Comparison of ENCODE assay signal across 1 cellular context in the genomic region with DNA sequence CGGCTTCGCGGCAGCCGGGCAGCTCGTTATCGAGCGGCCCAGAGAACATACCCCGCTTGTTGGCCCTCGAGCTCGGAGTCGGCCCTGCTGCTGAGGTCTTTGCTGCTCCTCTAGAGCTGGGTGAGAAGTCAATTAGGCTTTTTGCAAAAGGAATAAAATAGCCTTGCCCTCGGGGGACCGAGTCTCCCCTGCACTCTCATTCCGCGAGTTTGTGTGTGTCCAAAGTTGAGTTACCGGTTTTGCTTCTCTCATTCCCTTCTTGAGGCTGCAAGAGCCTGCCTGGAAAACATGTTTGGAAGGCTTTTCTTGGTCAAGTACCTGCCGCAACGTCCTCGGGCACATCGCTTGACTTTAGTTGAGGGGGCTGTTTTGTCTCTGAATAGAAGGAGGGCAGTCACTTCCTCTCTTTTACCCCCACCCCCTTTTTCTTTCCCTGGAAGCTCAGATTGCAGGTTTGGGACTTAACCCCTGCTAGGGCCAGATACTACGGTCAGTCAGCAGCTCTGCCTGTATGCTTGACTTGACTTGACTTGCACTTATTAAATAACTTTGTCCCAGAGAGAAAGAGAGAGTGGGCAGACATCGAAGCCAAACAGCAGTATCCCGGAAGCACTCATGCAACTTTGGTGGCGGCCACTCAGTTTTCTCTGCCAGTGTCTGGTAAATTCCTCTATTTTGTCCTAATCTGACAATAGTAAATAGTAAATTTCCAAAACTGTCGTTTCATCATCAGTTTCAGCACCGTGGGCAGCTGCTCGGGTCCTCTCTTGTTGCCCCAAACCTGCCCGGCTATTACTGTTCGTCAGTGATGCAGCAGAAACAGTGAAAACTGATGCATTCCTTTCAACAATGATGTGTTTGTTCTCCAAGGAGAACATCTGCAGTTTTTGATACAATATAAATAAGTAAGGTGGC.
A peak's percentile ranks its signal among the peaks of the same experiment; 100 is the strongest.
TF ChIP-seq lines count a peak whose summit lies in the region.

No MANE protein-coding gene starts in this region.

TF ChIP-seq in HepG2, 621 proteins besides CTCF, POLR2A, EP300 and RAD21 (continues in another document):
- TF ChIP-seq ZNF3 (CRISPR knock-in tag; IDR thresholded peaks at IDR 0.05) (no peak), SIX1 (CRISPR knock-in tag; IDR thresholded peaks at IDR 0.05; ENCODE audit: borderline replicate concordance) (no peak), ZNF567 (CRISPR knock-in tag; IDR thresholded peaks at IDR 0.05; ENCODE audit: borderline replicate concordance) (no peak), ZNF558 (CRISPR knock-in tag; IDR thresholded peaks at IDR 0.05; ENCODE audit: borderline replicate concordance) (0 out of 2 replicates have a peak, but pooled peaks have one; percentile 72), ZNF367 (CRISPR knock-in tag; IDR thresholded peaks at IDR 0.05; ENCODE audit: borderline replicate concordance) (no peak), ZNF335 (CRISPR knock-in tag; IDR thresholded peaks at IDR 0.05) (no peak), PHF20 (CRISPR knock-in tag; IDR thresholded peaks at IDR 0.05) (0 out of 2 replicates have a peak, but pooled peaks have one; percentile 46), AGO1 (IDR thresholded peaks at IDR 0.05; ENCODE audit: low read depth, low read length, poor library complexity, severe bottlenecking) (no peak), ZNF543 (CRISPR knock-in tag; IDR thresholded peaks at IDR 0.05) (no peak), ZNF264 (CRISPR knock-in tag; IDR thresholded peaks at IDR 0.05) (0 out of 2 replicates have a peak, but pooled peaks have one; percentile 3), KDM5B (CRISPR knock-in tag; IDR thresholded peaks at IDR 0.05; ENCODE audit: borderline replicate concordance) (no peak), ISX (CRISPR knock-in tag; conservative IDR thresholded peaks at IDR 0.05) (0 out of 2 replicates have a peak, but pooled peaks have one; percentile 23), THAP11 (CRISPR knock-in tag; IDR thresholded peaks at IDR 0.05) (no peak), ZNF549 (CRISPR knock-in tag; IDR thresholded peaks at IDR 0.05) (no peak), LCORL (IDR thresholded peaks at IDR 0.05) (no peak), LCORL (CRISPR knock-in tag; IDR thresholded peaks at IDR 0.05) (0 out of 2 replicates have a peak, but pooled peaks have one; percentile 4), HDAC2 (CRISPR knock-in tag; IDR thresholded peaks at IDR 0.05) (peak; percentile 6; the same call in 1 of the 2 replicates), ZBTB38 (CRISPR knock-in tag; IDR thresholded peaks at IDR 0.05) (no peak), POGZ (CRISPR knock-in tag; IDR thresholded peaks at IDR 0.05) (peak; percentile 46; the same call in 1 of the 2 replicates), ZFP36 (IDR thresholded peaks at IDR 0.05; ENCODE audit: borderline replicate concordance, low read depth, low read length, partially characterized antibody) (no peak), ZNF496 (CRISPR knock-in tag; IDR thresholded peaks at IDR 0.05; ENCODE audit: insufficient replicate concordance) (no peak), ZNF678 (CRISPR knock-in tag; IDR thresholded peaks at IDR 0.05) (0 out of 2 replicates have a peak, but pooled peaks have one; percentile 6), ZNF841 (CRISPR knock-in tag; IDR thresholded peaks at IDR 0.05; ENCODE audit: borderline replicate concordance) (no peak), HMG20A (CRISPR knock-in tag; IDR thresholded peaks at IDR 0.05; ENCODE audit: borderline replicate concordance) (no peak), TSC22D2 (CRISPR knock-in tag; IDR thresholded peaks at IDR 0.05; ENCODE audit: borderline replicate concordance) (no peak), SNAPC2 (CRISPR knock-in tag; IDR thresholded peaks at IDR 0.05) (no peak), PTBP1 (IDR thresholded peaks at IDR 0.05; ENCODE audit: low read depth, low read length, poor library complexity, severe bottlenecking) (no peak), SALL2 (CRISPR knock-in tag; IDR thresholded peaks at IDR 0.05) (0 out of 2 replicates have a peak, but pooled peaks have one; percentile 14), ZNF430 (CRISPR knock-in tag; IDR thresholded peaks at IDR 0.05) (peak; percentile 36; the same call in 1 of the 2 replicates), ZSCAN21 (CRISPR knock-in tag; IDR thresholded peaks at IDR 0.05; ENCODE audit: borderline replicate concordance) (peak; percentile 16; the same call in 1 of the 2 replicates), HOXA5 (CRISPR knock-in tag; IDR thresholded peaks at IDR 0.05) (0 out of 2 replicates have a peak, but pooled peaks have one; percentile 83), XRCC5 (optimal IDR thresholded peaks at IDR 0.05; ENCODE audit: low read length) (peak; percentile 8), ZNF782 (CRISPR knock-in tag; IDR thresholded peaks at IDR 0.05; ENCODE audit: borderline replicate concordance) (0 out of 2 replicates have a peak, but pooled peaks have one; percentile 84)
- TF ChIP-seq, protein P1, sequence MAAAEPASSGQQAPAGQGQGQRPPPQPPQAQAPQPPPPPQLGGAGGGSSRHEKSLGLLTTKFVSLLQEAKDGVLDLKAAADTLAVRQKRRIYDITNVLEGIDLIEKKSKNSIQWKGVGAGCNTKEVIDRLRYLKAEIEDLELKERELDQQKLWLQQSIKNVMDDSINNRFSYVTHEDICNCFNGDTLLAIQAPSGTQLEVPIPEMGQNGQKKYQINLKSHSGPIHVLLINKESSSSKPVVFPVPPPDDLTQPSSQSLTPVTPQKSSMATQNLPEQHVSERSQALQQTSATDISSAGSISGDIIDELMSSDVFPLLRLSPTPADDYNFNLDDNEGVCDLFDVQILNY (CRISPR knock-in tag; conservative IDR thresholded peaks at IDR 0.05): no peak
- TF ChIP-seq, protein P2, sequence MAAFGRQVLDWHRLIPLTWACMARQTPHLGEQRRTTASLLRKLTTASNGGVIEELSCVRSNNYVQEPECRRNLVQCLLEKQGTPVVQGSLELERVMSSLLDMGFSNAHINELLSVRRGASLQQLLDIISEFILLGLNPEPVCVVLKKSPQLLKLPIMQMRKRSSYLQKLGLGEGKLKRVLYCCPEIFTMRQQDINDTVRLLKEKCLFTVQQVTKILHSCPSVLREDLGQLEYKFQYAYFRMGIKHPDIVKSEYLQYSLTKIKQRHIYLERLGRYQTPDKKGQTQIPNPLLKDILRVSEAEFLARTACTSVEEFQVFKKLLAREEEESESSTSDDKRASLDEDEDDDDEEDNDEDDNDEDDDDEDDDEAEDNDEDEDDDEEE (CRISPR knock-in tag; IDR thresholded peaks at IDR 0.05): 0 out of 2 replicates have a peak, but pooled peaks have one; percentile 64
- TF ChIP-seq, protein P3, sequence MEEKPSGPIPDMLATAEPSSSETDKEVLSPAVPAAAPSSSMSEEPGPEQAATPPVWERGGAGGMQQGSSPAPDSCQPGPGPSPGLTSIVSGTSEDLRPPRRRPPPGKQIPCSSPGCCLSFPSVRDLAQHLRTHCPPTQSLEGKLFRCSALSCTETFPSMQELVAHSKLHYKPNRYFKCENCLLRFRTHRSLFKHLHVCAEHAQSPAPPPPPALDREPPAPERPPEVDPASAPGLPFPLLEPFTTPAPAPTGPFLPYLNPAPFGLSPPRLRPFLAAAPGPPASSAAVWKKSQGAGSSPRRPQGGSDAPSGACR (CRISPR knock-in tag; IDR thresholded peaks at IDR 0.05): no peak
- TF ChIP-seq, protein P4, sequence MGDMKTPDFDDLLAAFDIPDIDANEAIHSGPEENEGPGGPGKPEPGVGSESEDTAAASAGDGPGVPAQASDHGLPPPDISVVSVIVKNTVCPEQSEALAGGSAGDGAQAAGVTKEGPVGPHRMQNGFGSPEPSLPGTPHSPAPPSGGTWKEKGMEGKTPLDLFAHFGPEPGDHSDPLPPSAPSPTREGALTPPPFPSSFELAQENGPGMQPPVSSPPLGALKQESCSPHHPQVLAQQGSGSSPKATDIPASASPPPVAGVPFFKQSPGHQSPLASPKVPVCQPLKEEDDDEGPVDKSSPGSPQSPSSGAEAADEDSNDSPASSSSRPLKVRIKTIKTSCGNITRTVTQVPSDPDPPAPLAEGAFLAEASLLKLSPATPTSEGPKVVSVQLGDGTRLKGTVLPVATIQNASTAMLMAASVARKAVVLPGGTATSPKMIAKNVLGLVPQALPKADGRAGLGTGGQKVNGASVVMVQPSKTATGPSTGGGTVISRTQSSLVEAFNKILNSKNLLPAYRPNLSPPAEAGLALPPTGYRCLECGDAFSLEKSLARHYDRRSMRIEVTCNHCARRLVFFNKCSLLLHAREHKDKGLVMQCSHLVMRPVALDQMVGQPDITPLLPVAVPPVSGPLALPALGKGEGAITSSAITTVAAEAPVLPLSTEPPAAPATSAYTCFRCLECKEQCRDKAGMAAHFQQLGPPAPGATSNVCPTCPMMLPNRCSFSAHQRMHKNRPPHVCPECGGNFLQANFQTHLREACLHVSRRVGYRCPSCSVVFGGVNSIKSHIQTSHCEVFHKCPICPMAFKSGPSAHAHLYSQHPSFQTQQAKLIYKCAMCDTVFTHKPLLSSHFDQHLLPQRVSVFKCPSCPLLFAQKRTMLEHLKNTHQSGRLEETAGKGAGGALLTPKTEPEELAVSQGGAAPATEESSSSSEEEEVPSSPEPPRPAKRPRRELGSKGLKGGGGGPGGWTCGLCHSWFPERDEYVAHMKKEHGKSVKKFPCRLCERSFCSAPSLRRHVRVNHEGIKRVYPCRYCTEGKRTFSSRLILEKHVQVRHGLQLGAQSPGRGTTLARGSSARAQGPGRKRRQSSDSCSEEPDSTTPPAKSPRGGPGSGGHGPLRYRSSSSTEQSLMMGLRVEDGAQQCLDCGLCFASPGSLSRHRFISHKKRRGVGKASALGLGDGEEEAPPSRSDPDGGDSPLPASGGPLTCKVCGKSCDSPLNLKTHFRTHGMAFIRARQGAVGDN (CRISPR knock-in tag; IDR thresholded peaks at IDR 0.05): no peak
- TF ChIP-seq, protein P5, sequence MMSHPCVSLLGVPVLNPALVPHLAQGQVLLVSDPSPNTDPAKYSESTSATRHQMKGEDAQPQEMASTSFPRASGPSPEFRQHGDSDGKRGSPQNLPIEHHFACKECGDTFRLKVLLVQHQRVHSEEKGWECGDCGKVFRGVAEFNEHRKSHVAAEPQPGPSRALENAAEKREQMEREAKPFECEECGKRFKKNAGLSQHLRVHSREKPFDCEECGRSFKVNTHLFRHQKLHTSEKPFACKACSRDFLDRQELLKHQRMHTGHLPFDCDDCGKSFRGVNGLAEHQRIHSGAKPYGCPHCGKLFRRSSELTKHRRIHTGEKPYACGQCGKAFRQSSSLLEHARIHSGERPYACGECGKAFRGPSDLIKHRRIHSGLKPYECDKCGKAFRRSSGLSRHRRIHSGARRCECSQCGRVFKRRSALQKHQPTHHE (CRISPR knock-in tag; IDR thresholded peaks at IDR 0.05; ENCODE audit: borderline replicate concordance): 0 out of 2 replicates have a peak, but pooled peaks have one; percentile 67
- TF ChIP-seq, protein P6, sequence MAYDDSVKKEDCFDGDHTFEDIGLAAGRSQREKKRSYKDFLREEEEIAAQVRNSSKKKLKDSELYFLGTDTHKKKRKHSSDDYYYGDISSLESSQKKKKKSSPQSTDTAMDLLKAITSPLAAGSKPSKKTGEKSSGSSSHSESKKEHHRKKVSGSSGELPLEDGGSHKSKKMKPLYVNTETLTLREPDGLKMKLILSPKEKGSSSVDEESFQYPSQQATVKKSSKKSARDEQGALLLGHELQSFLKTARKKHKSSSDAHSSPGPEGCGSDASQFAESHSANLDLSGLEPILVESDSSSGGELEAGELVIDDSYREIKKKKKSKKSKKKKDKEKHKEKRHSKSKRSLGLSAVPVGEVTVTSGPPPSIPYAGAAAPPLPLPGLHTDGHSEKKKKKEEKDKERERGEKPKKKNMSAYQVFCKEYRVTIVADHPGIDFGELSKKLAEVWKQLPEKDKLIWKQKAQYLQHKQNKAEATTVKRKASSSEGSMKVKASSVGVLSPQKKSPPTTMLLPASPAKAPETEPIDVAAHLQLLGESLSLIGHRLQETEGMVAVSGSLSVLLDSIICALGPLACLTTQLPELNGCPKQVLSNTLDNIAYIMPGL (CRISPR knock-in tag; IDR thresholded peaks at IDR 0.05; ENCODE audit: borderline replicate concordance in 1 of 2, low read depth in 1 of 2): peak in 1 of 2 experiments; percentile 65; a peak in 3 of 4 replicates
- TF ChIP-seq, protein P7, sequence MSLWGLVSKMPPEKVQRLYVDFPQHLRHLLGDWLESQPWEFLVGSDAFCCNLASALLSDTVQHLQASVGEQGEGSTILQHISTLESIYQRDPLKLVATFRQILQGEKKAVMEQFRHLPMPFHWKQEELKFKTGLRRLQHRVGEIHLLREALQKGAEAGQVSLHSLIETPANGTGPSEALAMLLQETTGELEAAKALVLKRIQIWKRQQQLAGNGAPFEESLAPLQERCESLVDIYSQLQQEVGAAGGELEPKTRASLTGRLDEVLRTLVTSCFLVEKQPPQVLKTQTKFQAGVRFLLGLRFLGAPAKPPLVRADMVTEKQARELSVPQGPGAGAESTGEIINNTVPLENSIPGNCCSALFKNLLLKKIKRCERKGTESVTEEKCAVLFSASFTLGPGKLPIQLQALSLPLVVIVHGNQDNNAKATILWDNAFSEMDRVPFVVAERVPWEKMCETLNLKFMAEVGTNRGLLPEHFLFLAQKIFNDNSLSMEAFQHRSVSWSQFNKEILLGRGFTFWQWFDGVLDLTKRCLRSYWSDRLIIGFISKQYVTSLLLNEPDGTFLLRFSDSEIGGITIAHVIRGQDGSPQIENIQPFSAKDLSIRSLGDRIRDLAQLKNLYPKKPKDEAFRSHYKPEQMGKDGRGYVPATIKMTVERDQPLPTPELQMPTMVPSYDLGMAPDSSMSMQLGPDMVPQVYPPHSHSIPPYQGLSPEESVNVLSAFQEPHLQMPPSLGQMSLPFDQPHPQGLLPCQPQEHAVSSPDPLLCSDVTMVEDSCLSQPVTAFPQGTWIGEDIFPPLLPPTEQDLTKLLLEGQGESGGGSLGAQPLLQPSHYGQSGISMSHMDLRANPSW (CRISPR knock-in tag; IDR thresholded peaks at IDR 0.05; ENCODE audit: borderline replicate concordance): 0 out of 2 replicates have a peak, but pooled peaks have one; percentile 65
- TF ChIP-seq, protein P8, sequence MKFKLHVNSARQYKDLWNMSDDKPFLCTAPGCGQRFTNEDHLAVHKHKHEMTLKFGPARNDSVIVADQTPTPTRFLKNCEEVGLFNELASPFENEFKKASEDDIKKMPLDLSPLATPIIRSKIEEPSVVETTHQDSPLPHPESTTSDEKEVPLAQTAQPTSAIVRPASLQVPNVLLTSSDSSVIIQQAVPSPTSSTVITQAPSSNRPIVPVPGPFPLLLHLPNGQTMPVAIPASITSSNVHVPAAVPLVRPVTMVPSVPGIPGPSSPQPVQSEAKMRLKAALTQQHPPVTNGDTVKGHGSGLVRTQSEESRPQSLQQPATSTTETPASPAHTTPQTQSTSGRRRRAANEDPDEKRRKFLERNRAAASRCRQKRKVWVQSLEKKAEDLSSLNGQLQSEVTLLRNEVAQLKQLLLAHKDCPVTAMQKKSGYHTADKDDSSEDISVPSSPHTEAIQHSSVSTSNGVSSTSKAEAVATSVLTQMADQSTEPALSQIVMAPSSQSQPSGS (CRISPR knock-in tag; IDR thresholded peaks at IDR 0.05): no peak
- TF ChIP-seq, protein P9, sequence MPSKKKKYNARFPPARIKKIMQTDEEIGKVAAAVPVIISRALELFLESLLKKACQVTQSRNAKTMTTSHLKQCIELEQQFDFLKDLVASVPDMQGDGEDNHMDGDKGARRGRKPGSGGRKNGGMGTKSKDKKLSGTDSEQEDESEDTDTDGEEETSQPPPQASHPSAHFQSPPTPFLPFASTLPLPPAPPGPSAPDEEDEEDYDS (CRISPR knock-in tag; IDR thresholded peaks at IDR 0.05): no peak
